Comparison of ENCODE assay signal across 17 cellular contexts in the genomic region with DNA sequence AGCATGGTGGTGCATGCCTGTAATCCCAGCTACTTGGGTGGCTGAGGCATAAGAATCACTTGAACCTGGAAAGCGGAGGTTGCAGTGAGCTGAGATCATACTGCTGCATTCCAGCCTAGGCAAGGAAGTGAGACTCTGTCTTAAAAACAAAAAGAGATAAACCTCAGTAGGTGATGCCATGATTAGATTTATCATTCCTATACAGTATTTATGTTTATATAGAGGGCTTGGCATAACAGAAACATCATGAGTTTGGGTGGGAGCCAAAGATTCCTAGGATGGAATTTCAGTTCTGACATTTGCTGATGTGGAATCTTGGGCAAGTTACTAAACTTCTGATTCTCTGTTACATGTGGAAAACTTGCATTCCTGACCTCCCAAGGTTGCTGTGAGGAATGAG. TPM values are rescaled to one million over a fixed set of nuclear protein-coding genes. Genes with fewer than 3 reads are reported as not detected.
DNase-seq lines count a peak whose midpoint lies in the region; ATAC-seq and TF ChIP-seq lines count a peak whose summit lies in the region.
"Had no signal": no experiment of that assay in that cellular context is flagged by ENCODE, and none has a peak within 500 bp of the region (broad histone marks: within the 10 kb centered on the region; RNA-seq: fewer than 3 reads in every experiment).

No MANE protein-coding gene starts in this region.

- DNase-seq in AG10803 (ENCODE audit: low read depth) (peak; percentile 62), NCI-H226 (peak; percentile 90), dedifferentiated amniotic fluid mesenchymal stem cell (ENCODE audit: extremely low spot score) (peak; percentile 41), lung microvascular endothelial cell (ENCODE audit: low read depth in 2 of 2) (peak; percentile 25 to 43), NCI-H128 (lab: John Stamatoyannopoulos, UW; ENCODE audit: unreplicated experiment) (no peak), substantia nigra (lab: John Stamatoyannopoulos, UW) (no peak)
- DNase-seq: activated CD4-positive, alpha-beta T cell treated with anti-CD3 and anti-CD28 coated beads for 1 hour; GOT3; KBM-7; NCI-H1694 treated with DMSO at 0.1 percent for 48 hours; NCI-H524; posterior cingulate gyrus; stimulated activated CD4-positive, alpha-beta T cell treated with anti-CD3 and anti-CD28 coated beads, Interleukin-12 subunit alpha, Interleukin-12 subunit beta, amount 100 ng/mL, for 4 hours had no signal

- no peak overlapping the region for H3K27ac ChIP-seq in substantia nigra (ENCODE audit: low read depth, low read length, poor library complexity, severe bottlenecking)

- no peak overlapping the region for H3K4me3 ChIP-seq in AG10803 (ENCODE audit: low read length)
- H3K4me3 ChIP-seq: esophagus muscularis mucosa had no signal

- ATAC-seq in GM21576 (IDR thresholded peaks at IDR 0.05; ENCODE audit: unreplicated experiment) (no peak), HG03342 (IDR thresholded peaks at IDR 0.05; ENCODE audit: unreplicated experiment) (no peak)
- ATAC-seq: activated naive CD4-positive, alpha-beta T cell treated with anti-CD3 and anti-CD28 coated beads, Interleukin-2, amount 50 U/mL, for 72 hours had no signal

- TF ChIP-seq CTCF in AG10803 (conservative IDR thresholded peaks at IDR 0.05; ENCODE audit: low read length) = no peak

RNA-seq across cellular contexts. Expression of gene RFK, which starts 22.3 kb away (rescaled TPM):
- total RNA-seq in lung microvascular endothelial cell = 37.3 and 53.4 TPM in 2 replicates

Comparison
In these comparisons a context has a peak if more than half of its experiments do, and no peak if none do; other contexts are left out.
1. DNase-seq: peak in AG10803 (single experiment), NCI-H226 (single experiment), dedifferentiated amniotic fluid mesenchymal stem cell (single experiment) and lung microvascular endothelial cell (2 of 2); none in NCI-H128 (single experiment) and substantia nigra (0 of 49).